Comparison of ENCODE assay signal across 25 cellular contexts in genomic region chr11:41404109-41404508, GRCh38. TPM values are rescaled to one million over a fixed set of nuclear protein-coding genes. Genes with fewer than 3 reads are reported as not detected.
"Had no signal": no experiment of that assay in that cellular context is flagged by ENCODE, and none has a peak within 500 bp of the region (broad histone marks: within the 10 kb centered on the region; RNA-seq: fewer than 3 reads in every experiment).

No MANE protein-coding gene starts in this region.

- H3K27me3 ChIP-seq: brain microvascular endothelial cell, cardiac muscle cell had no signal

- ATAC-seq: activated CD8-positive, alpha-beta memory T cell treated with anti-CD3 and anti-CD28 coated beads, Interleukin-2, amount 10 ng/mL, durations not matched to agents 7 days and 5 days; activated naive CD4-positive, alpha-beta T cell treated with anti-CD3 and anti-CD28 coated beads, Interleukin-2, amount 50 U/mL, for 72 hours; activated naive CD8-positive, alpha-beta T cell treated with anti-CD3 and anti-CD28 coated beads, Interleukin-2, amount 50 U/mL, for 24 hours; Panc1; Right ventricle myocardium inferior had no signal

- H3K4me3 ChIP-seq: cardiac muscle cell had no signal

- H3K27ac ChIP-seq: brain microvascular endothelial cell, cardiac muscle cell had no signal

- H3K36me3 ChIP-seq: brain microvascular endothelial cell, cardiac muscle cell had no signal

- DNase-seq: activated B cell treated with CpG ODN at 0.5 μM for 24 hours; activated CD4-positive, alpha-beta T cell treated with anti-CD3 and anti-CD28 coated beads for 1 hour; activated CD4-positive, alpha-beta T cell treated with anti-CD3 and anti-CD28 coated beads, Interleukin-2, amount 10 ng/mL, durations not matched to agents 24 days and 14 days; activated CD4-positive, alpha-beta T cell treated with anti-CD3 and anti-CD28 coated beads, Interleukin-2, amount 50 U/mL, for 48 hours; activated CD8-positive, alpha-beta memory T cell treated with anti-CD3 and anti-CD28 coated beads, Interleukin-2, amount 10 ng/mL, durations not matched to agents 7 days and 5 days; activated effector memory CD4-positive, alpha-beta T cell treated with Interleukin-2 at 50 U/mL for 16 hours; activated naive CD4-positive, alpha-beta T cell treated with Interleukin-2 at 50 U/mL for 16 hours; activated naive CD8-positive, alpha-beta T cell treated with anti-CD3 and anti-CD28 coated beads, Interleukin-2, amount 50 U/mL, for 24 hours; activated T-cell treated with anti-CD3 and anti-CD28 coated beads, Interleukin-2, amount 50 U/mL, for 24 hours; amniotic stem cell; brain microvascular endothelial cell; Karpas-422; MM.1S; NCI-H1105; NCI-H1436 treated with DMSO at 0.1 percent for 48 hours; NCI-H187; NCI-H510A treated with DMSO at 0.1 percent for 48 hours; OCI-M1; RPMI8226; T-helper 9 cell had no signal

RNA-seq across cellular contexts. Expression of gene LRRC4C, which starts 55.3 kb away (rescaled TPM):
- total RNA-seq: activated B cell treated with CpG ODN at 0.5 μM for 24 hours; activated CD4-positive, alpha-beta T cell treated with anti-CD3 and anti-CD28 coated beads, Interleukin-2, amount 10 ng/mL, durations not matched to agents 24 days and 14 days; activated CD8-positive, alpha-beta memory T cell treated with anti-CD3 and anti-CD28 coated beads, Interleukin-2, amount 10 ng/mL, durations not matched to agents 7 days and 5 days; activated naive CD4-positive, alpha-beta T cell treated with anti-CD3 and anti-CD28 coated beads, Interleukin-2, amount 50 U/mL, for 72 hours; activated T-helper 1 cell treated with anti-CD3 and anti-CD28 coated beads, Interleukin-12 subunit alpha, Interleukin-12 subunit beta, Interleukin-2, Interleukin-4 antibody, amounts not matched to agents 30 ng/mL and 10 ng/mL and 1 ng/mL, durations not matched to agents 14 hours and 24 hours and 36 hours had no signal
